22 cellular contexts compared by ENCODE assay signal in genomic region chr4:147970003-147970402, GRCh38.
DNase-seq lines count a peak whose midpoint lies in the region; ATAC-seq and TF ChIP-seq lines count a peak whose summit lies in the region.
"Had no signal": no experiment of that assay in that cellular context is flagged by ENCODE, and none has a peak within 500 bp of the region (broad histone marks: within the 10 kb centered on the region; RNA-seq: fewer than 3 reads in every experiment).

No MANE protein-coding gene starts in this region.

- H3K36me3 ChIP-seq in Caco-2 (ENCODE audit: control insufficient read depth, insufficient read depth, low read length) (no peaks in the 10 kb centered on the region), mucosa of descending colon (ENCODE audit: low read depth) (no peaks in the 10 kb centered on the region), A673 (ENCODE audit: insufficient read depth, low read length, poor library complexity, severe bottlenecking) (no peaks in the 10 kb centered on the region)
- H3K36me3 ChIP-seq: uterus had no signal

- no peaks in the 10 kb centered on the region for H3K9me3 Mint-ChIP-seq in Caco-2 (ENCODE audit: unreplicated experiment)
- H3K9me3 Mint-ChIP-seq in osteocyte (ENCODE audit: unreplicated experiment): peaks cover 4% of the 10 kb centered on the region
- H3K9me3 Mint-ChIP-seq: activated T-helper 2 cell treated with anti-CD3 and anti-CD28 coated beads, Interferon-gamma antibody, Interleukin-2, Interleukin-4, amounts not matched to agents 10 μg/mL and 5 μg/mL and 100 μg/mL, durations not matched to agents 14 hours and 24 hours and 36 hours had no signal

- H3K4me3 ChIP-seq in Caco-2 (ENCODE audit: low read depth, low read length) (no peak overlapping the region), mucosa of descending colon (no peak overlapping the region), A673 (ENCODE audit: low read depth, low read length, poor library complexity, severe bottlenecking) (no peak overlapping the region)
- H3K4me3 ChIP-seq: spleen, uterus had no signal

- CTCF ChIA-PET in Caco-2 (lab: Charles Lee) (no interaction called here), A673 (lab: Charles Lee) (no interaction called here)

- BruUV-seq in Caco-2 (replicated peaks; lab: Mats Ljungman, UMichigan) (no TSS peak), A673 (replicated peaks; lab: Mats Ljungman, UMichigan) (no TSS peak)

- H3K4me1 ChIP-seq in Caco-2: no peaks in the 10 kb centered on the region; the same call in 1 of the 2 replicates
- peaks cover 7% of the 10 kb centered on the region for H3K4me1 ChIP-seq in mucosa of descending colon (ENCODE audit: low read depth)
- H3K4me1 ChIP-seq in A673 (ENCODE audit: insufficient read depth, low read length, poor library complexity, severe bottlenecking): peaks cover 14% of the 10 kb centered on the region
- H3K4me1 ChIP-seq: uterus had no signal

- H3K36me3 Mint-ChIP-seq in Caco-2 (ENCODE audit: insufficient read depth, unreplicated experiment) (peaks cover 33% of the 10 kb centered on the region), osteocyte (ENCODE audit: unreplicated experiment) (peaks cover 68% of the 10 kb centered on the region)

- H3K4me1 Mint-ChIP-seq in Caco-2 (ENCODE audit: low read depth, unreplicated experiment) (peaks cover 17% of the 10 kb centered on the region), osteocyte (ENCODE audit: unreplicated experiment) (peaks cover 23% of the 10 kb centered on the region)
- H3K4me1 Mint-ChIP-seq: activated CD8-positive, alpha-beta memory T cell treated with anti-CD3 and anti-CD28 coated beads, Interleukin-2, amount 10 ng/mL, durations not matched to agents 7 days and 5 days; CD4-positive, CD25-positive, alpha-beta regulatory T cell had no signal

- TF ChIP-seq CTCF in Caco-2 (IDR thresholded peaks at IDR 0.05; ENCODE audit: insufficient read depth in 1 of 2, low read depth in 1 of 2, low read length in 1 of 2, severe bottlenecking in 1 of 2, unreplicated experiment in 1 of 2): no peak
- no peak for TF ChIP-seq CTCF in osteocyte (IDR thresholded peaks at IDR 0.05)
- TF ChIP-seq CTCF in mucosa of descending colon (IDR thresholded peaks at IDR 0.05): no peak
- TF ChIP-seq CTCF in A673 (conservative IDR thresholded peaks at IDR 0.05; ENCODE audit: low read depth, low read length): no peak

- no peak for ATAC-seq in mucosa of descending colon
- ATAC-seq: activated CD8-positive, alpha-beta memory T cell treated with anti-CD3 and anti-CD28 coated beads, Interleukin-2, amount 10 ng/mL, durations not matched to agents 7 days and 5 days; left lobe of liver had no signal

- H3K27ac Mint-ChIP-seq in Caco-2 (ENCODE audit: unreplicated experiment) (peak overlapping the region; percentile 30), osteocyte (ENCODE audit: unreplicated experiment) (peak overlapping the region; percentile 6)
- H3K27ac Mint-ChIP-seq: activated CD8-positive, alpha-beta memory T cell treated with anti-CD3 and anti-CD28 coated beads, Interleukin-2, amount 10 ng/mL, durations not matched to agents 7 days and 5 days; activated T-helper 2 cell treated with anti-CD3 and anti-CD28 coated beads, Interferon-gamma antibody, Interleukin-2, Interleukin-4, amounts not matched to agents 10 μg/mL and 5 μg/mL and 100 μg/mL, durations not matched to agents 14 hours and 24 hours and 36 hours; CD4-positive, CD25-positive, alpha-beta regulatory T cell had no signal

- H3K27me3 Mint-ChIP-seq in Caco-2 (ENCODE audit: insufficient read depth, unreplicated experiment) (no peaks in the 10 kb centered on the region), osteocyte (ENCODE audit: unreplicated experiment) (no peaks in the 10 kb centered on the region)
- H3K27me3 Mint-ChIP-seq: activated CD8-positive, alpha-beta memory T cell treated with anti-CD3 and anti-CD28 coated beads, Interleukin-2, amount 10 ng/mL, durations not matched to agents 7 days and 5 days; CD4-positive, CD25-positive, alpha-beta regulatory T cell had no signal

- no peak overlapping the region for H3K4me3 Mint-ChIP-seq in Caco-2 (ENCODE audit: unreplicated experiment)
- H3K4me3 Mint-ChIP-seq in osteocyte (ENCODE audit: unreplicated experiment): no peak overlapping the region
- H3K4me3 Mint-ChIP-seq: activated CD8-positive, alpha-beta memory T cell treated with anti-CD3 and anti-CD28 coated beads, Interleukin-2, amount 10 ng/mL, durations not matched to agents 7 days and 5 days; CD4-positive, CD25-positive, alpha-beta regulatory T cell had no signal

- intact Hi-C loops in Caco-2 (cut with micrococcal nuclease; ENCODE audit: unreplicated experiment): no loop called here
- intact Hi-C loops in mucosa of descending colon (cut with DNase I, micrococcal nuclease): no loop called here
- intact Hi-C loops in A673 (cut with micrococcal nuclease; ENCODE audit: unreplicated experiment): no loop called here

- no peaks in the 10 kb centered on the region for H3K9me3 ChIP-seq in Caco-2
- no peaks in the 10 kb centered on the region for H3K9me3 ChIP-seq in mucosa of descending colon
- no peaks in the 10 kb centered on the region for H3K9me3 ChIP-seq in A673 (ENCODE audit: low read depth, low read length, poor library complexity, severe bottlenecking)
- H3K9me3 ChIP-seq: spleen, uterus had no signal

- DNase-seq in Caco-2 (no peak), OCI-M1 (lab: John Stamatoyannopoulos, UW) (peak; percentile 44), left kidney (ENCODE audit: low read depth, low spot score) (peak; percentile 28), osteocyte (ENCODE audit: extremely low spot score, unreplicated experiment) (no peak), HuH-7 (ENCODE audit: low spot score) (no peak), mucosa of descending colon (no peak), activated gamma-delta T cell treated with Interleukin-2 at 50 U/mL for 16 hours (no peak), A673 (ENCODE audit: low spot score) (no peak)
- DNase-seq: activated CD4-positive, alpha-beta T cell treated with anti-CD3 and anti-CD28 coated beads for 4 hours; activated CD8-positive, alpha-beta memory T cell treated with anti-CD3 and anti-CD28 coated beads, Interleukin-2, amount 10 ng/mL, durations not matched to agents 7 days and 5 days; caudate nucleus; CD4-positive, CD25-positive, alpha-beta regulatory T cell; effector CD8-positive, alpha-beta T cell; HCEC 1CT; NCI-H2081; posterior cingulate gyrus; spleen; uterus had no signal

- H3K27me3 ChIP-seq in Caco-2 (replicated peaks; ENCODE audit: control insufficient read depth, insufficient read depth, low read length) (no peaks in the 10 kb centered on the region), A673 (replicated peaks; ENCODE audit: insufficient read depth, low read depth, low read length, poor library complexity) (no peaks in the 10 kb centered on the region)
- H3K27me3 ChIP-seq: spleen, uterus had no signal

- POLR2A ChIA-PET in Caco-2 (lab: Charles Lee) (no interaction called here), A673 (lab: Charles Lee; ENCODE audit: low non-redundant PET) (interaction anchor here (0.5 kb wide), 1 partner anchor 1785 kb away, joined by 3 read pairs; no protein-coding TSS in a partner anchor)

- H3K27ac ChIP-seq in A673 (ENCODE audit: low read depth, low read length, poor library complexity, severe bottlenecking): no peak overlapping the region
- H3K27ac ChIP-seq: HL-60, RWPE1, spleen had no signal

Comparison
In these comparisons a context has a peak if more than half of its experiments do, and no peak if none do; other contexts are left out.
1. DNase-seq: peak in OCI-M1 (single experiment) and left kidney (single experiment); none in Caco-2 (0 of 2), osteocyte (single experiment), HuH-7 (single experiment), mucosa of descending colon (0 of 3), activated gamma-delta T cell treated with Interleukin-2 at 50 U/mL for 16 hours (single experiment) and A673 (single experiment).